ENCODE assay signal across 15 cellular contexts in the genomic region with DNA sequence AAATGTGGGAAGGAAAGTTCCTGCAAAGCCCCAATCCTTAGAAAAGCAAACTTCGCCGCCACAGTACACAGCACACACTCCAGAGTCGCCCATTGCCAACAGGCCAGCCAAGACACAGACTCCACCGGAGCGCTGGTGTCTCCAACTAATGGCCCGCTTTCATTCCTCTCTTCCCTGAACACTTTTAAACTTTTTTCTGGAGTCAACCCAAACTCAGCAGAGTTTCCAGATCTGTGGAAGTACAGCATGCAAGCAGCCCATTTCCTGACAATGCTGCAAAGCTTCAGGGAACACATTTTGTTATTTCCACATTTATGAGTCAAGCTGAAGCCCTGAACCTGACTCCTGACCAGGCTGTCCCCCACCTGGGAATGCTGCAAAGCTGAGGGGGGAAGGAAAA.
"Had no signal": no experiment of that assay in that cellular context is flagged by ENCODE, and none has a peak within 500 bp of the region (broad histone marks: within the 10 kb centered on the region; RNA-seq: fewer than 3 reads in every experiment).

No MANE protein-coding gene starts in this region.

- H3K4me3 ChIP-seq: adrenal gland, body of pancreas, transverse colon had no signal

- H3K27me3 ChIP-seq: adrenal gland, body of pancreas, transverse colon had no signal

- ATAC-seq: activated CD4-positive, alpha-beta T cell treated with anti-CD3 and anti-CD28 coated beads for 36 hours; body of pancreas; effector memory CD8-positive, alpha-beta T cell; stimulated activated effector memory CD8-positive, alpha-beta T cell treated with anti-CD3 and anti-CD28 coated beads, Interleukin-12 subunit alpha, Interleukin-12 subunit beta, amount 100 ng/mL, for 72 hours had no signal

- H3K27ac ChIP-seq: adrenal gland, body of pancreas, epithelial cell of prostate, transverse colon had no signal

- H3K4me1 ChIP-seq: adrenal gland, body of pancreas, transverse colon had no signal

- H3K36me3 ChIP-seq: adrenal gland, transverse colon had no signal

- DNase-seq: activated CD4-positive, alpha-beta memory T cell treated with anti-CD3 and anti-CD28 coated beads, Interleukin-2, amount 10 ng/mL, durations not matched to agents 7 days and 5 days; activated CD4-positive, alpha-beta T cell treated with anti-CD3 and anti-CD28 coated beads for 36 hours; activated naive CD4-positive, alpha-beta T cell treated with anti-CD3 and anti-CD28 coated beads, Interleukin-2, amount 50 U/mL, for 16 hours; activated T-cell treated with anti-CD3 and anti-CD28 coated beads, Interleukin-2, amount 50 U/mL, for 24 hours; adrenal gland; body of pancreas; cortex of kidney; effector memory CD8-positive, alpha-beta T cell; hippocampal formation; kidney; SIG-M5; stimulated activated CD4-positive, alpha-beta T cell treated with anti-CD3 and anti-CD28 coated beads, Interleukin-12 subunit alpha, Interleukin-12 subunit beta, amount 100 ng/mL, for 4 hours; transverse colon had no signal

- H3K9me3 ChIP-seq: adrenal gland, body of pancreas, transverse colon had no signal
